In the genomic region with DNA sequence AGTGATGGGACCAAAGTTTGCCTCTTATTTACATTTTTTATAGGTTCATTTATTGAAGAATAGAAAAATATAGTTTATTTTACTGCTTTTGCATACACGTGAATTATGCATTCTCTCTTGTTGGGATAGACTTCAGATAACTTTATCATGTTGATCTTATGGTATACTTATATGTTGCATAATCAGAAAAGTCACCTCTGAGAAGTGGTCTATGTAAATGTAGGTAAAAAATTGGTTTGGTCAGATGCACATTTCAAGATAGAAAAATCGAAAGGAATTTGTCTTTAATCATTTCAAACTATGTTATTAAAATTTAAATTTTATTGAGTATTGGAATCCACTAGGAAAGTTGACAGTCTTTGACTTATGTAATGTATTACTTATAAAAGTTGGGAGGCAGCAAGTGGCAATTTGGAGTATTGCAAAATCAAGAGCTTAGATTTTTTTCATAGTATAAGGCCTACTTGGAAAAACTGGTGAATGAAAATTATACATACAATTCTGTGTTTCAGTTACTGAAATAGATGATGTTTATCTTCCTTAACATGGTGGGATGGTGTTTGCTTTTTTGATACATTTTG, we compare ENCODE assay signal across 8 cellular contexts. TPM values are rescaled to one million over a fixed set of nuclear protein-coding genes. Genes with fewer than 3 reads are reported as not detected.
DNase-seq lines count a peak whose midpoint lies in the region; ATAC-seq and TF ChIP-seq lines count a peak whose summit lies in the region.

No MANE protein-coding gene starts in this region.

- H3K27me3 ChIP-seq in HAP-1 (ENCODE audit: low read depth) (no peaks in the 10 kb centered on the region), lower lobe of right lung (ENCODE audit: low read depth) (no peaks in the 10 kb centered on the region)

- no peaks in the 10 kb centered on the region for H3K9me3 ChIP-seq in HAP-1
- no peaks in the 10 kb centered on the region for H3K9me3 ChIP-seq in lower lobe of right lung

- H3K4me1 Mint-ChIP-seq in activated naive CD8-positive, alpha-beta T cell treated with anti-CD3 and anti-CD28 coated beads for 36 hours = peaks cover 51% of the 10 kb centered on the region

- H3K27ac Mint-ChIP-seq in activated naive CD8-positive, alpha-beta T cell treated with anti-CD3 and anti-CD28 coated beads for 36 hours = no peak overlapping the region

- peaks cover 22% of the 10 kb centered on the region for H3K4me1 ChIP-seq in HAP-1
- peaks cover 48% of the 10 kb centered on the region for H3K4me1 ChIP-seq in lower lobe of right lung

- H3K4me3 Mint-ChIP-seq in activated naive CD8-positive, alpha-beta T cell treated with anti-CD3 and anti-CD28 coated beads for 36 hours = peak overlapping the region; percentile 92

- H3K27ac ChIP-seq in lower lobe of right lung = no peak overlapping the region

- TF ChIP-seq CTCF in lower lobe of right lung (IDR thresholded peaks at IDR 0.05) = no peak

- DNase-seq in ACHN (peak; percentile 13), HAP-1 (ENCODE audit: low spot score in 2 of 2) (no peak), lower lobe of right lung (no peak), NCI-H128 (lab: John Stamatoyannopoulos, UW; ENCODE audit: unreplicated experiment) (no peak), NCI-H1048 (lab: John Stamatoyannopoulos, UW) (no peak), NCI-H345 (lab: John Stamatoyannopoulos, UW) (no peak), LoVo (ENCODE audit: low spot score) (no peak)
- no peak for DNase-seq in activated naive CD8-positive, alpha-beta T cell treated with anti-CD3 and anti-CD28 coated beads for 36 hours

- intact Hi-C loops in lower lobe of right lung (cut with DNase I) = no loop called here

- no peak for ATAC-seq in lower lobe of right lung

- H3K36me3 ChIP-seq in HAP-1 (replicated peaks) (no peaks in the 10 kb centered on the region; the same call in 1 of the 2 replicates), lower lobe of right lung (no peaks in the 10 kb centered on the region)

- H3K4me3 ChIP-seq in HAP-1 (peak overlapping the region; percentile 86), lower lobe of right lung (peak overlapping the region; percentile 87)

- no peaks in the 10 kb centered on the region for H3K9me3 Mint-ChIP-seq in activated naive CD8-positive, alpha-beta T cell treated with anti-CD3 and anti-CD28 coated beads for 36 hours

- peaks cover 15% of the 10 kb centered on the region for H3K36me3 Mint-ChIP-seq in activated naive CD8-positive, alpha-beta T cell treated with anti-CD3 and anti-CD28 coated beads for 36 hours

- no peaks in the 10 kb centered on the region for H3K27me3 Mint-ChIP-seq in activated naive CD8-positive, alpha-beta T cell treated with anti-CD3 and anti-CD28 coated beads for 36 hours

- in situ Hi-C loops in ACHN (cut with HindIII; ENCODE audit: low pct_ligation_motif_present, low pct_unique_long_range_greater_than_20kb, low sequenced_read_pairs) (no loop called here), HAP-1 (cut with MboI; ENCODE audit: low sequenced_read_pairs) (no loop called here)

RNA-seq across cellular contexts. Expression of a gene that starts 2.4 kb away (rescaled TPM):
- 10 to 100 TPM; 46.2 to 48.5 TPM for total RNA-seq in activated naive CD8-positive, alpha-beta T cell treated with anti-CD3 and anti-CD28 coated beads for 36 hours
- total RNA-seq in lower lobe of right lung = 65.4 TPM
